ENCODE assay signal across 9 cellular contexts in the genomic region with DNA sequence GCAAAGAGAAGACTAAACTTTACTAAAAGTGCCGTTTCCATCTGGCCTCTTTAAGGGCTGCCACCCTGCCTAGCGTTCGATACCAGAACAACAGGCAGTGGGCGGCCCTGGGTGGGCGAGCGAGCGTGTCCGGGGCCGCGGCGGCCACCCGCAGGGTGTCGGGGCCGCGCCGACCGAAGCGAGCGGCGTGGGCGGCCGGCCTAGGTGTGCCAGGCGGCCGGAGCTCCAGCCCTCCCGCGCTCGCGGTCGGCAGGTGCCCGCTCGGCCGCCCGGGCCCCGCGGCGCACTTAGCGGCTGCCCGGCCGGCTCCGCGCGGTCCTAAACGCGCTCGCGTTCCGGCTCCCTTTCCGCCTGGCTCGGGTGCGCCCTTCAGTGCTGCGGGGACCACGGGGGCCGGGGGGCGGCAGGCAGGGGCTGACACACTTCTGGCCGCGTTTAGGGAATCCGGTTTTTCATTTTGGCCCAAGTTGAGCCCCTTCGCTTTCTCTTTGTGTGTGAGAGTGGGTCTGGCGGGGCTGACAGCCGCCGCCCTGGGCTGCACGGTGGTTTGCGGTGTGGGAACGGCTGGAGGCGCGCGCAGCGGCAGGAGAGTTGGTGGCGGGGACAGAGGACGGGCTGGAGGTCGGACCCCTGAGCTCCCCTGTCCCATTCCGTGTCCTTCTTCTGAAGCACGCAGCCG. TPM values are rescaled to one million over a fixed set of nuclear protein-coding genes. Genes with fewer than 3 reads are reported as not detected.
DNase-seq lines count a peak whose midpoint lies in the region; ATAC-seq and TF ChIP-seq lines count a peak whose summit lies in the region.
"Had no signal": no experiment of that assay in that cellular context is flagged by ENCODE, and none has a peak within 500 bp of the region (broad histone marks: within the 10 kb centered on the region; RNA-seq: fewer than 3 reads in every experiment).

No MANE protein-coding gene starts in this region.

- H3K27me3 ChIP-seq in ovary, result no peaks in the 10 kb centered on the region

- no peak overlapping the region for H3K27ac ChIP-seq in ovary
- H3K27ac ChIP-seq: epithelial cell of prostate had no signal

- peak; percentile 58 for ATAC-seq in Right ventricle myocardium superior (ENCODE audit: poor library complexity)

- TF ChIP-seq CTCF in HFF-Myc (IDR thresholded peaks at IDR 0.05; ENCODE audit: low read depth, low read length, missing control alignments) (no peak), ovary (IDR thresholded peaks at IDR 0.05) (no peak)

- H3K36me3 ChIP-seq in ovary, result no peaks in the 10 kb centered on the region

- no peak for TF ChIP-seq EP300 in ovary (IDR thresholded peaks at IDR 0.05)

- intact Hi-C loops in Right ventricle myocardium superior (cut with DNase I), result no loop called here
- intact Hi-C loops in ovary (cut with DNase I), result no loop called here
- intact Hi-C loops in posterior vena cava (cut with DNase I), result no loop called here

- peaks cover 9% of the 10 kb centered on the region for H3K4me1 ChIP-seq in ovary (ENCODE audit: insufficient read depth)

- no peaks in the 10 kb centered on the region for H3K9me3 ChIP-seq in ovary

- DNase-seq in NCI-H510A treated with DMSO at 0.1 percent for 48 hours (lab: John Stamatoyannopoulos, UW) (peak; percentile 25), NCI-H510A (lab: John Stamatoyannopoulos, UW) (no peak), HFF-Myc (ENCODE audit: extremely low read depth, low read depth) (no peak), NCI-H748 (lab: John Stamatoyannopoulos, UW; ENCODE audit: unreplicated experiment) (peak; percentile 91), activated gamma-delta T cell treated with Interleukin-2 at 50 U/mL for 16 hours (peak; percentile 32), Right ventricle myocardium superior (peak; percentile 58), ovary (peak in 1 of 5 donors; percentile 34), posterior vena cava (ENCODE audit: low spot score) (no peak)

- no peak for TF ChIP-seq POLR2A in ovary (IDR thresholded peaks at IDR 0.05)

- H3K4me3 ChIP-seq in HFF-Myc (replicated peaks; ENCODE audit: low read depth, low read length), result peak overlapping the region; percentile 33
- peak overlapping the region; percentile 61 for H3K4me3 ChIP-seq in ovary

- WGBS in ovary, 3 donors, result 1% methylated on average over 63 to 74 of the region's 74 CpGs

RNA-seq across cellular contexts. Expression of a gene that starts 2.9 kb away (rescaled TPM):
- total RNA-seq in Right ventricle myocardium superior, result 9.5 TPM
- total RNA-seq in ovary, result 1 to 10 TPM in 3 of 7 donors, under 1 TPM in 4; 0.15 to 2.8 (median 0.81) TPM
- polyA plus RNA-seq in ovary, result 1 to 10 TPM in 1 of 2 donors, under 1 TPM in 1; 0.18 to 1.5 TPM
- 1 to 10 TPM in 1 of 2 donors, under 1 TPM in 1; 0.90 to 3.1 TPM for total RNA-seq in posterior vena cava

Comparison
In these comparisons a context has a peak if more than half of its experiments do, and no peak if none do; other contexts are left out.
1. DNase-seq: peak in NCI-H510A treated with DMSO at 0.1 percent for 48 hours (single experiment), NCI-H748 (single experiment), activated gamma-delta T cell treated with Interleukin-2 at 50 U/mL for 16 hours (single experiment) and Right ventricle myocardium superior (single experiment); none in NCI-H510A (single experiment), HFF-Myc (single experiment) and posterior vena cava (single experiment).